In genomic region chr4:56183344-56183959, GRCh38 we compare ENCODE assay signal across 9 cellular contexts.
A peak's percentile ranks its signal among the peaks of the same experiment; 100 is the strongest.
DNase-seq lines count a peak whose midpoint lies in the region; ATAC-seq and TF ChIP-seq lines count a peak whose summit lies in the region.
"Had no signal": no experiment of that assay in that cellular context is flagged by ENCODE, and none has a peak within 500 bp of the region (broad histone marks: within the 10 kb centered on the region; RNA-seq: fewer than 3 reads in every experiment).

No MANE protein-coding gene starts in this region.

- H3K36me3 Mint-ChIP-seq in nephron progenitor cell (ENCODE audit: low read depth), result peaks cover 70% of the 10 kb centered on the region

- no peaks in the 10 kb centered on the region for H3K4me1 ChIP-seq in left ventricle myocardium inferior
- H3K4me1 ChIP-seq: pancreas had no signal

- intact Hi-C loops in left ventricle myocardium inferior (cut with micrococcal nuclease), result no loop called here

- no peak overlapping the region for H3K27ac ChIP-seq in left ventricle myocardium inferior (replicated peaks)
- H3K27ac ChIP-seq: pancreas had no signal

- no peaks in the 10 kb centered on the region for H3K9me3 Mint-ChIP-seq in nephron progenitor cell

- H3K36me3 ChIP-seq in left ventricle myocardium inferior, result no peaks in the 10 kb centered on the region
- H3K36me3 ChIP-seq: pancreas had no signal

- no peaks in the 10 kb centered on the region for H3K9me3 ChIP-seq in left ventricle myocardium inferior (replicated peaks)
- H3K9me3 ChIP-seq: pancreas had no signal

- peaks cover 83% of the 10 kb centered on the region for H3K4me1 Mint-ChIP-seq in nephron progenitor cell

- H3K4me3 Mint-ChIP-seq in nephron progenitor cell, result no peak overlapping the region

- no peak for TF ChIP-seq CTCF in NB4 (IDR thresholded peaks at IDR 0.05; ENCODE audit: low read depth, low read length)
- TF ChIP-seq CTCF in nephron progenitor cell (IDR thresholded peaks at IDR 0.05), result no peak
- TF ChIP-seq CTCF in left ventricle myocardium inferior (IDR thresholded peaks at IDR 0.05; ENCODE audit: borderline replicate concordance), result no peak

- H3K4me3 ChIP-seq in NB4 (ENCODE audit: low read depth, low read length), result no peak overlapping the region
- no peak overlapping the region for H3K4me3 ChIP-seq in left ventricle myocardium inferior
- H3K4me3 ChIP-seq: pancreas had no signal

- H3K27me3 Mint-ChIP-seq in nephron progenitor cell (ENCODE audit: low read depth, poor library complexity), result no peaks in the 10 kb centered on the region

- no peak for TF ChIP-seq POLR2A in NB4 (IDR thresholded peaks at IDR 0.05; ENCODE audit: extremely low read depth, insufficient read length)

- ATAC-seq in GM18870 (IDR thresholded peaks at IDR 0.05; ENCODE audit: unreplicated experiment) (peak; percentile 72), HG02610 (IDR thresholded peaks at IDR 0.05; ENCODE audit: unreplicated experiment) (peak; percentile 54)

- H3K27ac Mint-ChIP-seq in nephron progenitor cell, result peak overlapping the region; percentile 89

- H3K27me3 ChIP-seq in left ventricle myocardium inferior (ENCODE audit: low read depth), result peaks cover 5% of the 10 kb centered on the region
- H3K27me3 ChIP-seq: pancreas had no signal

- peak; percentile 22 for DNase-seq in NB4 (ENCODE audit: low read depth)
- DNase-seq in nephron progenitor cell, result no peak
- DNase-seq in activated effector memory CD4-positive, alpha-beta T cell treated with anti-CD3 and anti-CD28 coated beads, Interleukin-2, amount 50 U/mL, for 16 hours, result no peak
- DNase-seq in iPS-NIHi11 (ENCODE audit: low spot score), result no peak
- no peak for DNase-seq in HCEC 1CT
- DNase-seq in left ventricle myocardium inferior, result no peak
- DNase-seq: pancreas had no signal
